Comparison of ENCODE assay signal across 8 cellular contexts in the genomic region with DNA sequence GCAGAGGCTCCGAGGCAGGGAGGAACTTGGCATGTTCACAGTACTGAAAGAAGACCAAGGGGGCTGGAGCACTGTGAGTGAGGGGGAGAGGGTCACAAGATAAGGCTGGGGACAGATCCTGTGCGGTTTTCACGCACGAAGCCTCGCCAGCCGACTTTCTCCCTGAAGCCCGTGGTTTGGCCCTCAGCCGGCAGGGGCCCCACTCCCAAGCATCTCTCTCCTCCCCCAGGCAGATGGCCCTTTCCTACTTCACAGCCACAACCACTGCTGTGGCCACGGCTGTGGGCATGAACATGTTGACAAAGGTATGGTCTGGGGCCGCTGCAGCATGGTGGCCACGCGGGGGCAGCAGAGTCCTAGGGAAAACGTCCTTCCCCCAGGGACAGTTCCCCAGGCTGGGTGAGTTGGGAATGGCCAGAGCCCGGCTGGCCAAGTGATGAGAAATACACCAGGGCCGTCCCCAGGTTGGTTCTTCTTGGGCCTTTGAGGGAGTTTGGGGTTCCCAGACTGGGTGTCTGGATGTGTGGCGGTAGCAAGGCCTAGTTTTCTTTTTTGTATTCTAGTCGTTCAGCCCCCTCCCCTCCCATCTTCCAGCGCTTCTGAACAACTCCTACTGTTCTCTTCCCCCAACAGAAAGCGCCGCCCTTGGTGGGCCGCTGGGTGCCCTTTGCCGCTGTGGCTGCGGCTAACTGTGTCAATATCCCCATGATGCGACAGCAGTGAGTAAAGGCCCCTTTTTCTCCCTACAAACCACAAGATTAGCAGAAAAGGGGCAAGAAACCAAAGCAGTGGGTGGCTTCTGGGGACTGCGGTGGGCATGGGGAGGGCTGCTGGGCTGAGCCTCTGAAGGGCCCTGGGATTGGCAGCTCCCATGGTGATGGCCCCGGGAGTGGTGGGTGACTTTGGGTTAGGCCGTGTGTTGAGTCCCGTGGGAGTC. TPM values are rescaled to one million over a fixed set of nuclear protein-coding genes. Genes with fewer than 3 reads are reported as not detected.
DNase-seq lines count a peak whose midpoint lies in the region; ATAC-seq and TF ChIP-seq lines count a peak whose summit lies in the region.

No MANE protein-coding gene starts in this region.

- TF ChIP-seq CTCF in right lobe of liver (IDR thresholded peaks at IDR 0.05): peak; percentile 91 to 96 (median 92)

- no peak overlapping the region for H3K27ac Mint-ChIP-seq in activated CD4-positive, alpha-beta T cell treated with anti-CD3 and anti-CD28 coated beads for 36 hours

- 45% methylated on average over 19 of the region's 28 CpGs for WGBS in right lobe of liver (ENCODE audit: insufficient coverage, low coverage, low lambda C conversion rate, missing lambda C conversion rate)

- H3K4me3 Mint-ChIP-seq in activated CD4-positive, alpha-beta T cell treated with anti-CD3 and anti-CD28 coated beads for 36 hours: no peak overlapping the region

- CTCF ChIA-PET in activated CD4-positive, alpha-beta T cell treated with anti-CD3 and anti-CD28 coated beads for 36 hours (lab: Charles Lee): interaction anchor here (1.0 to 1.4 kb wide), 2 partner anchors 34 to 65 kb away, joined by 3 read pairs; no protein-coding TSS in a partner anchor

- POLR2A ChIA-PET in activated CD4-positive, alpha-beta T cell treated with anti-CD3 and anti-CD28 coated beads for 36 hours (lab: Charles Lee): no interaction called here

- no peaks in the 10 kb centered on the region for H3K27me3 ChIP-seq in right lobe of liver

- H3K4me3 ChIP-seq in right lobe of liver: no peak overlapping the region

- H3K27me3 Mint-ChIP-seq in activated CD4-positive, alpha-beta T cell treated with anti-CD3 and anti-CD28 coated beads for 36 hours: no peaks in the 10 kb centered on the region

- no peaks in the 10 kb centered on the region for H3K9me3 ChIP-seq in right lobe of liver

- peaks cover 0 to 9% (median 0%) of the 10 kb centered on the region in 4 donors for H3K4me1 ChIP-seq in right lobe of liver

- H3K27ac ChIP-seq in right lobe of liver: no peak overlapping the region

- intact Hi-C loops in activated CD4-positive, alpha-beta T cell treated with anti-CD3 and anti-CD28 coated beads for 36 hours (cut with DNase I, micrococcal nuclease): loop anchor here (1.0 to 5.0 kb wide), 3 partner anchors 172 to 338 kb away; no protein-coding TSS in a partner anchor
- intact Hi-C loops in right lobe of liver (cut with DNase I): loop anchor here (10.0 kb wide), 3 partner anchors 95 to 345 kb away; no protein-coding TSS in a partner anchor

- no peak for TF ChIP-seq POLR2A in right lobe of liver (IDR thresholded peaks at IDR 0.05)

- no peaks in the 10 kb centered on the region for H3K4me1 Mint-ChIP-seq in activated CD4-positive, alpha-beta T cell treated with anti-CD3 and anti-CD28 coated beads for 36 hours

- H3K36me3 Mint-ChIP-seq in activated CD4-positive, alpha-beta T cell treated with anti-CD3 and anti-CD28 coated beads for 36 hours (ENCODE audit: low read depth): peaks cover 40% of the 10 kb centered on the region

- DNase-seq in activated gamma-delta T cell treated with Interleukin-2 at 50 U/mL for 16 hours: peak; percentile 46
- DNase-seq in activated gamma-delta T cell (lab: John Stamatoyannopoulos, UW): no peak
- peak; percentile 8 for DNase-seq in NCI-H2029 (lab: John Stamatoyannopoulos, UW)
- peak; percentile 80 for DNase-seq in activated CD4-positive, alpha-beta T cell treated with anti-CD3 and anti-CD28 coated beads for 36 hours
- DNase-seq in dedifferentiated amniotic fluid mesenchymal stem cell (ENCODE audit: extremely low spot score): peak; percentile 65
- DNase-seq in right lobe of liver: peak; percentile 85 to 87 (median 87)
- peak; percentile 11 for DNase-seq in stimulated activated CD8-positive, alpha-beta memory T cell treated with anti-CD3 and anti-CD28 coated beads, Interleukin-12 subunit alpha, Interleukin-12 subunit beta, amount 100 ng/mL, for 24 hours (ENCODE audit: extremely low read depth)

- ATAC-seq in activated CD4-positive, alpha-beta T cell treated with anti-CD3 and anti-CD28 coated beads for 36 hours: peak; percentile 71
- ATAC-seq in right lobe of liver: peak; percentile 94 to 95 (median 94)
- ATAC-seq in HG03442 (IDR thresholded peaks at IDR 0.05; ENCODE audit: unreplicated experiment): no peak

- H3K9me3 Mint-ChIP-seq in activated CD4-positive, alpha-beta T cell treated with anti-CD3 and anti-CD28 coated beads for 36 hours (ENCODE audit: low read depth): no peaks in the 10 kb centered on the region

- H3K36me3 ChIP-seq in right lobe of liver: peaks cover 0 to 24% (median 3%) of the 10 kb centered on the region in 4 donors

RNA-seq across cellular contexts. Expression of a gene that starts 14.4 kb away (rescaled TPM):
- 10 to 100 TPM; 14.9 to 16.4 TPM for total RNA-seq in activated CD4-positive, alpha-beta T cell treated with anti-CD3 and anti-CD28 coated beads for 36 hours
- 10 to 100 TPM; 24.1 to 58.4 (median 32.8) TPM for total RNA-seq in right lobe of liver

RNA-seq across cellular contexts. Expression of a gene that starts 14.9 kb away (rescaled TPM):
- total RNA-seq in activated CD4-positive, alpha-beta T cell treated with anti-CD3 and anti-CD28 coated beads for 36 hours: 10 to 100 TPM; 18.2 to 20.7 TPM
- 10 to 100 TPM in 4 of 6 experiments, 1 to 10 TPM in 2; 7.1 to 29.7 (median 16.5) TPM for total RNA-seq in right lobe of liver

RNA-seq across cellular contexts. Expression of a gene that starts 15.2 kb away (rescaled TPM):
- 1 to 10 TPM; 6.4 to 6.9 TPM for total RNA-seq in activated CD4-positive, alpha-beta T cell treated with anti-CD3 and anti-CD28 coated beads for 36 hours
- total RNA-seq in right lobe of liver: 1 to 10 TPM; 1.1 to 3.3 (median 2.3) TPM
